Comparison of ENCODE assay signal across 12 cellular contexts in genomic region chr5:141234109-141234508, GRCh38. TPM values are rescaled to one million over a fixed set of nuclear protein-coding genes. Genes with fewer than 3 reads are reported as not detected.
DNase-seq lines count a peak whose midpoint lies in the region; ATAC-seq and TF ChIP-seq lines count a peak whose summit lies in the region.
"Had no signal": no experiment of that assay in that cellular context is flagged by ENCODE, and none has a peak within 500 bp of the region (broad histone marks: within the 10 kb centered on the region; RNA-seq: fewer than 3 reads in every experiment).

No MANE protein-coding gene starts in this region.

- no peaks in the 10 kb centered on the region for H3F3A ChIP-seq in GM23248 (ENCODE audit: insufficient read depth)
- H3F3A ChIP-seq in PC-9 (ENCODE audit: insufficient read depth, low read depth): no peaks in the 10 kb centered on the region

- BruUV-seq in PC-9 (replicated peaks; lab: Mats Ljungman, UMichigan): no TSS peak

- H2AFZ ChIP-seq in GM23248 (peak overlapping the region; percentile 46; the same call in 1 of the 2 replicates), PC-9 (peak overlapping the region; percentile 66; the same call in 1 of the 2 replicates)

- CTCF ChIA-PET in PC-9 (lab: Charles Lee): interaction anchor here (1.6 kb wide), 1 partner anchor 333 kb away, joined by 4 read pairs; no protein-coding TSS in a partner anchor

- TF ChIP-seq CTCF in PC-9 (conservative IDR thresholded peaks at IDR 0.05): peak; percentile 44
- peak; percentile 17 for TF ChIP-seq CTCF in epithelial cell of proximal tubule (conservative IDR thresholded peaks at IDR 0.05; ENCODE audit: low read depth, low read length)

- H3K9ac ChIP-seq in GM23248 (no peak overlapping the region), skeletal muscle tissue (ENCODE audit: low read depth in 1 of 3, low read length in 3 of 3) (no peak overlapping the region)

- no peaks in the 10 kb centered on the region for H3K36me3 ChIP-seq in GM23248 (ENCODE audit: low read depth)
- no peaks in the 10 kb centered on the region for H3K36me3 ChIP-seq in PC-9 (ENCODE audit: low read depth)
- no peaks in the 10 kb centered on the region for H3K36me3 ChIP-seq in skeletal muscle tissue (ENCODE audit: control insufficient read depth in 3 of 3, insufficient read depth in 3 of 3, low read length in 3 of 3)
- H3K36me3 ChIP-seq: colonic mucosa had no signal

- no peaks in the 10 kb centered on the region for H4K20me1 ChIP-seq in GM23248 (ENCODE audit: insufficient read depth)
- no peaks in the 10 kb centered on the region for H4K20me1 ChIP-seq in PC-9 (ENCODE audit: insufficient read depth)

- 9 to 11% methylated on average over 9 of the region's 9 CpGs for WGBS in GM23248 (ENCODE audit: low coverage in 1 of 2, low lambda C conversion rate in 2 of 2, missing lambda C conversion rate in 2 of 2), 2 experiments

- no peaks in the 10 kb centered on the region for H3K27me3 ChIP-seq in GM23248 (replicated peaks; ENCODE audit: insufficient read depth)
- no peaks in the 10 kb centered on the region; the same call in 1 of the 2 replicates for H3K27me3 ChIP-seq in PC-9 (ENCODE audit: insufficient read depth, low read depth)
- H3K27me3 ChIP-seq in skeletal muscle tissue (ENCODE audit: control insufficient read depth in 3 of 3, insufficient read depth in 3 of 3, low read length in 3 of 3): peaks cover 0 to 4% (median 0%) of the 10 kb centered on the region in 3 donors
- H3K27me3 ChIP-seq: colonic mucosa had no signal

- H3K4me1 ChIP-seq in GM23248 (ENCODE audit: insufficient read depth) (no peaks in the 10 kb centered on the region), PC-9 (replicated peaks; ENCODE audit: insufficient read depth) (no peaks in the 10 kb centered on the region), skeletal muscle tissue (ENCODE audit: control insufficient read depth in 3 of 3, insufficient read depth in 3 of 3, low read length in 3 of 3) (no peaks in the 10 kb centered on the region)
- H3K4me1 ChIP-seq: colonic mucosa had no signal

- H3K79me2 ChIP-seq in GM23248 (ENCODE audit: insufficient read depth): no peaks in the 10 kb centered on the region
- H3K79me2 ChIP-seq in PC-9 (ENCODE audit: low read depth): no peaks in the 10 kb centered on the region

- H3K9me2 ChIP-seq in GM23248 (ENCODE audit: insufficient read depth) (no peaks in the 10 kb centered on the region), PC-9 (ENCODE audit: insufficient read depth) (no peaks in the 10 kb centered on the region)

- H3K4me3 ChIP-seq in GM23248: peak overlapping the region; percentile 50
- no peak overlapping the region; the same call in 1 of the 2 replicates for H3K4me3 ChIP-seq in PC-9
- no peak overlapping the region for H3K4me3 ChIP-seq in epithelial cell of proximal tubule (ENCODE audit: low read depth, low read length)
- peak overlapping the region; percentile 30 to 52 (median 52) for H3K4me3 ChIP-seq in skeletal muscle tissue (ENCODE audit: low read length in 3 of 3)
- H3K4me3 ChIP-seq: colonic mucosa had no signal

- no peaks in the 10 kb centered on the region for H3K9me3 ChIP-seq in GM23248 (ENCODE audit: low read depth)
- H3K9me3 ChIP-seq in PC-9 (ENCODE audit: insufficient read depth, low read depth): no peaks in the 10 kb centered on the region; the same call in 1 of the 2 replicates
- peaks cover 19 to 27% (median 22%) of the 10 kb centered on the region in 3 donors for H3K9me3 ChIP-seq in skeletal muscle tissue (ENCODE audit: control insufficient read depth in 3 of 3, low read length in 3 of 3)

- ATAC-seq in sciatic nerve (no peak), GM18858 (IDR thresholded peaks at IDR 0.05; ENCODE audit: unreplicated experiment) (no peak)
- ATAC-seq: activated T-cell treated with anti-CD3 and anti-CD28 coated beads, Interleukin-2, amount 50 U/mL, for 72 hours had no signal

- H3K27ac ChIP-seq in GM23248 (no peak overlapping the region), PC-9 (no peak overlapping the region), skeletal muscle tissue (ENCODE audit: low read depth, low read length) (no peak overlapping the region)
- H3K27ac ChIP-seq: colonic mucosa had no signal

- intact Hi-C loops in PC-9 (cut with micrococcal nuclease; ENCODE audit: unreplicated experiment): no loop called here
- intact Hi-C loops in sciatic nerve (cut with DNase I): no loop called here

- in situ Hi-C loops in GM23248 (cut with MboI): no loop called here

- DNase-seq in GM23248 (peak; percentile 34), PC-9 (peak in 1 of 2 experiments; percentile 7), epithelial cell of proximal tubule (ENCODE audit: low read depth) (no peak), Ammon's horn (ENCODE audit: low spot score) (no peak), sciatic nerve (ENCODE audit: low spot score) (no peak), NK-92 (lab: John Stamatoyannopoulos, UW; ENCODE audit: unreplicated experiment) (no peak)
- DNase-seq: activated T-cell treated with anti-CD3 and anti-CD28 coated beads, Interleukin-2, amount 50 U/mL, for 72 hours; colonic mucosa; GDM1 had no signal

- POLR2A ChIA-PET in PC-9 (lab: Charles Lee; ENCODE audit: unreplicated experiment): no interaction called here

- no peak overlapping the region for H3K4me2 ChIP-seq in GM23248 (ENCODE audit: unreplicated experiment)
- H3K4me2 ChIP-seq in PC-9: peak overlapping the region; percentile 1; the same call in 1 of the 2 replicates

RNA-seq across cellular contexts. Expression of gene PCDHB14, which starts 11.0 kb away (rescaled TPM):
- 2.1 and 4.3 TPM in 2 replicates for total RNA-seq in GM23248 (2014; rRNA removed; shearing (Covaris generic))
- 1.7 and 2.1 TPM in 2 replicates for polyA plus RNA-seq in GM23248 (2016; fragmentation: Nextera tagmentation; extraction: Ambion mirVana)
- total RNA-seq in PC-9 (2021): 0.07 TPM in 1 of 2 replicates, not detected in the other
- total RNA-seq in epithelial cell of proximal tubule: under 0.01 and 0.23 TPM in 2 replicates
- 4.2 TPM for total RNA-seq in skeletal muscle tissue
- total RNA-seq in sciatic nerve: 5.3 TPM
- total RNA-seq: activated T-cell treated with anti-CD3 and anti-CD28 coated beads, Interleukin-2, amount 50 U/mL, for 72 hours had no signal

RNA-seq across cellular contexts. Expression of gene PCDHB15, which starts 11.1 kb away (rescaled TPM):
- total RNA-seq in GM23248 (2014; rRNA removed; shearing (Covaris generic)): 2.7 and 2.8 TPM in 2 replicates
- polyA plus RNA-seq in GM23248 (2016; fragmentation: Nextera tagmentation; extraction: Ambion mirVana): 1.5 and 1.9 TPM in 2 replicates
- total RNA-seq in PC-9 (2021) (not detected in 2 replicates), epithelial cell of proximal tubule (0.07 and 0.29 TPM in 2 replicates), skeletal muscle tissue (4.2 TPM), sciatic nerve (7.3 TPM)
- total RNA-seq: activated T-cell treated with anti-CD3 and anti-CD28 coated beads, Interleukin-2, amount 50 U/mL, for 72 hours had no signal

RNA-seq across cellular contexts. Expression of gene PCDHB13, which starts 20.4 kb away (rescaled TPM):
- total RNA-seq in GM23248 (2014; rRNA removed; shearing (Covaris generic)): 2.8 and 3.3 TPM in 2 replicates
- polyA plus RNA-seq in GM23248 (2016; fragmentation: Nextera tagmentation; extraction: Ambion mirVana): 1.6 and 2.0 TPM in 2 replicates
- total RNA-seq in PC-9 (2021) (not detected in 2 replicates), epithelial cell of proximal tubule (0.23 and 0.29 TPM in 2 replicates), skeletal muscle tissue (1.6 TPM), sciatic nerve (4.9 TPM)
- total RNA-seq: activated T-cell treated with anti-CD3 and anti-CD28 coated beads, Interleukin-2, amount 50 U/mL, for 72 hours had no signal

RNA-seq across cellular contexts. Expression of gene PCDHB12, which starts 25.6 kb away (rescaled TPM):
- total RNA-seq in GM23248 (2014; rRNA removed; shearing (Covaris generic)): 0.43 and 2.9 TPM in 2 replicates
- 0.48 and 0.53 TPM in 2 replicates for polyA plus RNA-seq in GM23248 (2016; fragmentation: Nextera tagmentation; extraction: Ambion mirVana)
- total RNA-seq in PC-9 (2021): not detected in 2 replicates
- not detected in 2 replicates for total RNA-seq in epithelial cell of proximal tubule
- total RNA-seq in skeletal muscle tissue: 1.6 TPM
- total RNA-seq in sciatic nerve: 6.6 TPM
- total RNA-seq: activated T-cell treated with anti-CD3 and anti-CD28 coated beads, Interleukin-2, amount 50 U/mL, for 72 hours had no signal
- polyA plus RNA-seq: keratinocyte had no signal

RNA-seq across cellular contexts. Expression of gene PCDHB11, which starts 34.7 kb away (rescaled TPM):
- total RNA-seq in GM23248 (2014; rRNA removed; shearing (Covaris generic)): 0.38 and 1.2 TPM in 2 replicates
- polyA plus RNA-seq in GM23248 (2016; fragmentation: Nextera tagmentation; extraction: Ambion mirVana): 1.1 TPM in 2 replicates
- total RNA-seq in PC-9 (2021) (not detected in 2 replicates), epithelial cell of proximal tubule (0.06 and 0.07 TPM in 2 replicates), skeletal muscle tissue (4.2 TPM), sciatic nerve (9.9 TPM)
- total RNA-seq: activated T-cell treated with anti-CD3 and anti-CD28 coated beads, Interleukin-2, amount 50 U/mL, for 72 hours had no signal
- polyA plus RNA-seq: keratinocyte had no signal

Comparison
In these comparisons a context has a peak if more than half of its experiments do, and no peak if none do; other contexts are left out.
1. H3K4me3 ChIP-seq: peak in GM23248 (single experiment) and skeletal muscle tissue (3 of 3); none in PC-9 (single experiment) and epithelial cell of proximal tubule (single experiment).